Comparison of ENCODE assay signal across 17 cellular contexts in the genomic region with DNA sequence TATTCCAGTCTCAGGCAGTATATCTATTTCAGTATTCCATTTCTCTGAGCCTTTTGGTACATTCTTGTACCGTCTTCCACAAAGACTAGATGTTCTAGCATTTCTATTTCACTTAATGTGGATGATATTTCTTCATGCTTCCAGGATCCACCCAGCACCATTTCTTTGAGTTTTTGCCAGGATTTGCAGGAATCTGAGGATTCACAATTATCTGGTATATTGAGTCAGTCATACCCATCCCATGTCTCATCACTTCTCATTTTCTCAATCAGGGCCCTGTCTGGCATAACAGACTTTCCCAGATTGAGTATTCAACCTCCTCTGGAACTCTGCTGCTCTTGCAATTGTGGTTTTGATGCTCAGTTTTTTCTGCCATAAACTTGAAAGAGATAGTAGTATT. TPM values are rescaled to one million over a fixed set of nuclear protein-coding genes. Genes with fewer than 3 reads are reported as not detected.
DNase-seq lines count a peak whose midpoint lies in the region; TF ChIP-seq lines count a peak whose summit lies in the region.
"Had no signal": no experiment of that assay in that cellular context is flagged by ENCODE, and none has a peak within 500 bp of the region (broad histone marks: within the 10 kb centered on the region; RNA-seq: fewer than 3 reads in every experiment).

No MANE protein-coding gene starts in this region.

- no peak overlapping the region for H3K4me3 ChIP-seq in BJ (ENCODE audit: low read depth, low read length)
- H3K4me3 ChIP-seq: ovary had no signal

- no peaks in the 10 kb centered on the region for H3K36me3 ChIP-seq in BJ (ENCODE audit: control insufficient read depth, insufficient read depth, low read length)
- H3K36me3 ChIP-seq: ovary had no signal

- POLR2A ChIA-PET in BJ (lab: Charles Lee), result no interaction called here

- no peaks in the 10 kb centered on the region for H3K27me3 ChIP-seq in BJ (ENCODE audit: control insufficient read depth, insufficient read depth, low read length)
- H3K27me3 ChIP-seq: ovary had no signal

- DNase-seq in BJ (ENCODE audit: low read depth) (peak; percentile 41), NCI-H460 (ENCODE audit: extremely low read depth, low read depth) (peak; percentile 24), dedifferentiated amniotic fluid mesenchymal stem cell (ENCODE audit: extremely low spot score) (peak; percentile 23), myocyte (ENCODE audit: low read depth) (peak; percentile 39), NCI-H2196 treated with DMSO at 0.1 percent for 48 hours (lab: John Stamatoyannopoulos, UW; ENCODE audit: unreplicated experiment) (no peak), OCI-M1 (lab: John Stamatoyannopoulos, UW) (no peak), dermis blood vessel endothelial cell (no peak)
- no peak for DNase-seq in stimulated activated CD4-positive, alpha-beta T cell treated with anti-CD3 and anti-CD28 coated beads, Interleukin-12 subunit alpha, Interleukin-12 subunit beta, amount 100 ng/mL, for 4 hours
- DNase-seq: activated CD4-positive, alpha-beta T cell treated with anti-CD3 and anti-CD28 coated beads, Interleukin-2, amount 10 ng/mL, durations not matched to agents 7 days and 5 days; Caco-2; NCI-H1436 treated with DMSO at 0.1 percent for 48 hours; NCI-H2227 treated with DMSO at 0.1 percent for 48 hours; NK-92 treated with Interleukin-12 subunit alpha and Interleukin-12 subunit beta, amount 100 ng/mL, for 24 hours; ovary; stimulated activated CD4-positive, alpha-beta T cell treated with anti-CD3 and anti-CD28 coated beads, Interleukin-2, amount 100 ng/mL, for 48 hours; SW 1271 had no signal

- CTCF ChIA-PET in BJ (lab: Yijun Ruan, JAX), result interaction anchor here (1.1 kb wide), 2 partner anchors 8 to 20 kb away, joined by 3 read pairs; no protein-coding TSS in a partner anchor

- TF ChIP-seq CTCF in BJ (IDR thresholded peaks at IDR 0.05; ENCODE audit: insufficient read depth, low read depth, low read length), result no peak

RNA-seq across cellular contexts. Expression of gene COL11A1, which starts 20.9 kb away (rescaled TPM):
- 34.4 and 71.7 TPM in 2 replicates for polyA plus RNA-seq in BJ (2011; rRNA removed)
- polyA minus RNA-seq in BJ (2011; rRNA and poly(A)+ RNA removed), result 40.8 and 51.1 TPM in 2 replicates
- not detected in 2 replicates for total RNA-seq in NCI-H460 (2014; rRNA removed; shearing (Covaris generic))
- polyA plus RNA-seq in NCI-H460 (2014; cell fraction: nucleus; rRNA removed), result 0.13 and 0.23 TPM in 2 replicates
- 117 and 120 TPM in 2 replicates for total RNA-seq in myocyte
- polyA plus RNA-seq in myocyte (2012), result 997 TPM
- under 0.01 and 0.05 TPM in 2 replicates for total RNA-seq in dermis blood vessel endothelial cell
- total RNA-seq: activated CD4-positive, alpha-beta T cell treated with anti-CD3 and anti-CD28 coated beads, Interleukin-2, amount 10 ng/mL, durations not matched to agents 7 days and 5 days; Caco-2; Daoy had no signal

Comparison
In these comparisons a context has a peak if more than half of its experiments do, and no peak if none do; other contexts are left out.
1. DNase-seq: peak in BJ (single experiment), NCI-H460 (single experiment), dedifferentiated amniotic fluid mesenchymal stem cell (single experiment) and myocyte (single experiment); none in stimulated activated CD4-positive, alpha-beta T cell treated with anti-CD3 and anti-CD28 coated beads, Interleukin-12 subunit alpha, Interleukin-12 subunit beta, amount 100 ng/mL, for 4 hours (single experiment), NCI-H2196 treated with DMSO at 0.1 percent for 48 hours (single experiment), OCI-M1 (single experiment) and dermis blood vessel endothelial cell (single experiment).
2. RNA of gene COL11A1, which starts 20.9 kb away (total RNA-seq): 117 to 120 TPM in myocyte; not detected in NCI-H460 and under 0.01 to 0.05 TPM in dermis blood vessel endothelial cell; every median in the first group is over 100 times any median in the second.